In the genomic region with DNA sequence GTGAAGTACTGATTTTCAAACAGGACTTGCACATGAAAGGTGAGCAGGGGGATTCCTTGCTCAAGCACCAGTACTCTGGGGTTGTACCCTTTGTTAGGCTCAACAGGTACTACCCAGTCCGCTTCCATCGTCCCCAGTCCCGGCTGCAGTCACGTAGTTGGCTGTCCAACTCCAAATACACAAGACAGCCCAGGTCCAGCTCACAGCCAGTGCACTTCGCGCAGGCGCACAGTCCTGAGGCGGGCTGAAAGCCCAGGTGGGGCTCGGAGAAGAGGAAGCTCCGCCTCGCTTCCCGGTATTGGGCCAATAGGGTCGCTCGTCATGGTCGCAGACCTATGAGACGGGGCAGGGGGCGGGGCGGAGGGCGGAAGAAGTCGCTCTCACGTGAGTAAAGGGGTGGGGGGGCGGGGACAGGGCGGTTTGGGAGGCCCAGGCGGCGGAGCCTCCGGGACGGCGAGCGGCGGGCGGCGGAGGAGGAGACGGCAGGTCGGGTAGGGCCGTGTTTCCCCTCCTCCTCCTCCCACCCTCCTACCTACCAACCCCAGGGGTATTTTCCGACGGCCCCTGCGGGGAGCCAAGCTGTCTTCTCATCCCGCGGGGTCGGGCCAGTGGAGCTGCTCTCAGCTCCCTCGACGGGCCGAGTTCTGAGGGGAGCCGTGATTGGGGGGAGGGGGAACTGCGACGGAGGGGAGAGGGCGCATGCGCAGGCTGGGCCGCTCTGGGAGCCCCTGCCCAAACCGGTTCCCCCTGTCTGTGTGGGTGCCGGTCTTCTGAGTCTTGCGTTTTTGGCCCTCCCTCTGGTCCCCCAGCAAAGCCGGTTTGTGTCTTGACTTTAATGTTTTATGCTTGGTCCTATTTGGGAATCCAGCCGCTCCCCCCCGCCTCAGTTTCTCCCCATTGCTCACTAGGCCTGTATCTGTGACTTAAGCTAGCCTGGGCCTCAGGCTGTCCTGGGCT, we compare ENCODE assay signal across 8 cellular contexts. TPM values are rescaled to one million over a fixed set of nuclear protein-coding genes. Genes with fewer than 3 reads are reported as not detected.
DNase-seq lines count a peak whose midpoint lies in the region; ATAC-seq and TF ChIP-seq lines count a peak whose summit lies in the region.

RABGAP1 (plus strand) TSS at position 418 of the 957 bp plus-strand sequence. CDS start 16,040 bp downstream, outside the sequence.

- 1 to 2% methylated on average over 12 to 18 of the region's 56 CpGs for WGBS in esophagus squamous epithelium, 2 donors

- peak; percentile 98 for ATAC-seq in GM21737 (IDR thresholded peaks at IDR 0.05; ENCODE audit: unreplicated experiment)
- peak; percentile 97 to 98 for ATAC-seq in activated T-cell treated with anti-CD3 and anti-CD28 coated beads, Interleukin-2, amount 50 U/mL, for 72 hours (replicated peaks in 1 of 2)

- TF ChIP-seq CTCF in KMS-11 (conservative IDR thresholded peaks at IDR 0.05; ENCODE audit: low read depth, low read length) = no peak
- no peak for TF ChIP-seq CTCF in Peyer's patch (IDR thresholded peaks at IDR 0.05)
- TF ChIP-seq CTCF in esophagus squamous epithelium (IDR thresholded peaks at IDR 0.05) = no peak

- no peaks in the 10 kb centered on the region for H3K9me3 ChIP-seq in Peyer's patch
- H3K9me3 ChIP-seq in esophagus squamous epithelium = no peaks in the 10 kb centered on the region

- DNase-seq in DMS53 treated with DMSO at 0.1 percent for 48 hours (lab: John Stamatoyannopoulos, UW; ENCODE audit: unreplicated experiment) (peak; percentile 96), Peyer's patch (peak; percentile 99 to 100 (median 99)), esophagus squamous epithelium (lab: John Stamatoyannopoulos, UW) (peak; percentile 95), myocyte (ENCODE audit: low read depth) (peak; percentile 99)
- DNase-seq in activated T-cell treated with anti-CD3 and anti-CD28 coated beads, Interleukin-2, amount 50 U/mL, for 72 hours = peak; percentile 97 to 99
- peak; percentile 94 to 99 for DNase-seq in stimulated activated CD8-positive, alpha-beta memory T cell treated with anti-CD3 and anti-CD28 coated beads, Interleukin-7, amount 100 ng/mL, for 48 hours (ENCODE audit: extremely low read depth in 1 of 2, low read depth in 1 of 2)

- no peaks in the 10 kb centered on the region for H3K36me3 ChIP-seq in KMS-11 (ENCODE audit: insufficient read depth)
- peaks cover 0 to 22% (median 0%) of the 10 kb centered on the region in 3 donors for H3K36me3 ChIP-seq in Peyer's patch
- H3K36me3 ChIP-seq in esophagus squamous epithelium = peaks cover 0 to 29% (median 3%) of the 10 kb centered on the region in 3 donors

- H3K9me3 Mint-ChIP-seq in activated T-cell treated with anti-CD3 and anti-CD28 coated beads, Interleukin-2, amount 50 U/mL, for 72 hours = no peaks in the 10 kb centered on the region

- H3K4me3 ChIP-seq in KMS-11 (IDR thresholded peaks at IDR 0.05; ENCODE audit: insufficient read depth, low read depth, low read length) = no peak within 1 kb of the TSS
- H3K4me3 ChIP-seq in Peyer's patch = peak within 1 kb of the TSS; percentile 83 to 98 (median 90)
- peak within 1 kb of the TSS; percentile 68 to 95 (median 82) for H3K4me3 ChIP-seq in esophagus squamous epithelium

- peak within 1 kb of the TSS; percentile 98 for H3K4me2 ChIP-seq in KMS-11

- H3K4me3 Mint-ChIP-seq in activated T-cell treated with anti-CD3 and anti-CD28 coated beads, Interleukin-2, amount 50 U/mL, for 72 hours = peak within 1 kb of the TSS; percentile 94 to 98

- intact Hi-C loops in esophagus squamous epithelium (cut with DNase I) = no loop called here

- H3K27me3 Mint-ChIP-seq in activated T-cell treated with anti-CD3 and anti-CD28 coated beads, Interleukin-2, amount 50 U/mL, for 72 hours (ENCODE audit: low read depth) = no peaks in the 10 kb centered on the region

- peak within 1 kb of the TSS; percentile 62; the same call in 1 of the 2 replicates for H3K9ac ChIP-seq in KMS-11

- H3K4me1 ChIP-seq in KMS-11 (ENCODE audit: low read depth, poor library complexity, severe bottlenecking) (peaks cover 26% of the 10 kb centered on the region), Peyer's patch (peaks cover 0 to 29% (median 7%) of the 10 kb centered on the region in 4 donors), esophagus squamous epithelium (peaks cover 12 to 55% (median 33%) of the 10 kb centered on the region in 3 donors)

- H3K27ac ChIP-seq in KMS-11 = peak within 1 kb of the TSS; percentile 33; the same call in 1 of the 2 replicates
- peak within 1 kb of the TSS; percentile 83 to 92 (median 84) for H3K27ac ChIP-seq in Peyer's patch
- peak within 1 kb of the TSS; percentile 93 to 99 (median 97) for H3K27ac ChIP-seq in esophagus squamous epithelium

- H3K27me3 ChIP-seq in KMS-11 (ENCODE audit: insufficient read depth, low read depth) (no peaks in the 10 kb centered on the region), Peyer's patch (no peaks in the 10 kb centered on the region), esophagus squamous epithelium (no peaks in the 10 kb centered on the region)

- H3K4me1 Mint-ChIP-seq in activated T-cell treated with anti-CD3 and anti-CD28 coated beads, Interleukin-2, amount 50 U/mL, for 72 hours (ENCODE audit: low read depth) = peaks cover 36% of the 10 kb centered on the region

- no peaks in the 10 kb centered on the region for H4K20me1 ChIP-seq in KMS-11 (ENCODE audit: insufficient read depth)

- peaks cover 39% of the 10 kb centered on the region for H3K79me2 ChIP-seq in KMS-11 (ENCODE audit: insufficient read depth, low read depth)

- H3K27ac Mint-ChIP-seq in activated T-cell treated with anti-CD3 and anti-CD28 coated beads, Interleukin-2, amount 50 U/mL, for 72 hours = peak within 1 kb of the TSS; percentile 90

- TF ChIP-seq POLR2A in Peyer's patch (IDR thresholded peaks at IDR 0.05) (peak; percentile 68 to 74), esophagus squamous epithelium (IDR thresholded peaks at IDR 0.05) (peak in 2 of 4 donors; percentile 82 to 89)

- H3K36me3 Mint-ChIP-seq in activated T-cell treated with anti-CD3 and anti-CD28 coated beads, Interleukin-2, amount 50 U/mL, for 72 hours (ENCODE audit: insufficient read depth in 2 of 2) = peaks cover 7 to 16% of the 10 kb centered on the region in 2 donors

- H2AFZ ChIP-seq in KMS-11 (ENCODE audit: low read depth) = peak within 1 kb of the TSS; percentile 60

RNA-seq across cellular contexts. Expression of gene RABGAP1, which starts in this region (rescaled TPM):
- total RNA-seq in Peyer's patch (10 to 100 TPM; 45.0 to 92.4 (median 49.7) TPM), esophagus squamous epithelium (10 to 100 TPM; 28.4 to 57.4 (median 33.6) TPM), myocyte (32.5 and 36.0 TPM in 2 replicates)
- total RNA-seq in activated T-cell treated with anti-CD3 and anti-CD28 coated beads, Interleukin-2, amount 50 U/mL, for 72 hours = 10 to 100 TPM; 33.1 TPM
- polyA plus RNA-seq in myocyte (2012) = 24.7 TPM

Comparison
In these comparisons a context has a peak if more than half of its experiments do, and no peak if none do; other contexts are left out.
1. H3K27ac ChIP-seq: peak in every context shown above with its lines; median percentile 97 in esophagus squamous epithelium; 84 in Peyer's patch; 33 in KMS-11.